8 cellular contexts compared by ENCODE assay signal in the genomic region with DNA sequence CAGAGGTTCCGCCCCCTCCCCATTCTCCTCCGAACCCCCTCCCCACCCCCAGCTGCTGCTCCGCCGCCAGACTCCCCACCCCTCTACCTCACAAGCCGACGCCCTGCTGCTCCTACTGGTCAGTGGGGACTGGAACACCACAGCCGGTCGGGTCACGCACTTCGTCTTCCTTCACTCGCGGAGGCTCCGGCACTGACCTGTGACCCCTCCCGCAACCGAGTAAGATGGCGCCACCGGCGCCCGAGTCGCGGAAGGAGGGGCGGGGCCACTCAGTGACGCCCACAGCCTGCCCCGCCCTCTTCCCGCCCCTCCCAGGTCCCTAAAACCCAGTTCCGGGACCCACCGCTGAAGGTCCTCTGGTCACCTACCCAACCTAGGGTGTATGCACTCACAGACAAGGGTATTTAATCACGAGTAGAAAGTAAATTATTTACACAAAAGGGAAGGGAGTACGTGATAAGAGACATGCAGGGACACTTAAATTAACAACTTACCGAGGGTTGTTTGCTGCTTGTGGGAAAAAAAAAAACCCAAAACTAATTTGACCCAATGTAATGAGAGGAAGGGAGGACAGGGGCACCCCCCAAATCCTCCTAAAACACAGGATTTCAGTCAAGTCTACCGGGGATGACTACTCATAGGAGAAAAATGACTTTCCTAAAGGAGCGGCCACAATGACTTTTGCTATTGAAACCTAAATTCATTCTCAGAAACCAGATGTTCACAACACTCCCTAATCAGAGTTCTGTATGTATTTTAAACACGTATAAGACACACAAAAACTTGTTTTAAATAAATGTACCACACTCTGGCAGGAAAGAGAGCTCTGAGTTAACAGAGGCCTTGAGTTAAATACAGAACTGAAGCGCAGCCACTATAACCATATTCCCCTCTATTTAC. TPM values are rescaled to one million over a fixed set of nuclear protein-coding genes. Genes with fewer than 3 reads are reported as not detected.
DNase-seq lines count a peak whose midpoint lies in the region; ATAC-seq and TF ChIP-seq lines count a peak whose summit lies in the region.

A gene with protein sequence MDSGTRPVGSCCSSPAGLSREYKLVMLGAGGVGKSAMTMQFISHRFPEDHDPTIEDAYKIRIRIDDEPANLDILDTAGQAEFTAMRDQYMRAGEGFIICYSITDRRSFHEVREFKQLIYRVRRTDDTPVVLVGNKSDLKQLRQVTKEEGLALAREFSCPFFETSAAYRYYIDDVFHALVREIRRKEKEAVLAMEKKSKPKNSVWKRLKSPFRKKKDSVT (minus strand): TSS at position 194 of the 900 bp plus-strand sequence. CDS start 588 bp downstream, outside the sequence.

- peaks cover 21% of the 10 kb centered on the region for H3K4me1 Mint-ChIP-seq in activated naive CD8-positive, alpha-beta T cell treated with anti-CD3 and anti-CD28 coated beads, Interleukin-2, amount 10 ng/mL, durations not matched to agents 7 days and 5 days

- no peaks in the 10 kb centered on the region for H3K27me3 Mint-ChIP-seq in activated naive CD8-positive, alpha-beta T cell treated with anti-CD3 and anti-CD28 coated beads, Interleukin-2, amount 10 ng/mL, durations not matched to agents 7 days and 5 days

- POLR2A ChIA-PET in HEK293 (lab: Yijun Ruan, JAX): no interaction called here
- POLR2A ChIA-PET in activated naive CD8-positive, alpha-beta T cell treated with anti-CD3 and anti-CD28 coated beads, Interleukin-2, amount 10 ng/mL, durations not matched to agents 7 days and 5 days (lab: Charles Lee): interaction anchor here (1.1 to 2.4 kb wide), 4 partner anchors 18 to 22 kb away, joined by 3 to 7 read pairs (median 4); a partner anchor contains a TSS

- H3K9me3 Mint-ChIP-seq in activated naive CD8-positive, alpha-beta T cell treated with anti-CD3 and anti-CD28 coated beads, Interleukin-2, amount 10 ng/mL, durations not matched to agents 7 days and 5 days: no peaks in the 10 kb centered on the region

- TF ChIP-seq EP300 in ovary (IDR thresholded peaks at IDR 0.05): no peak

- CTCF ChIA-PET in HEK293 (lab: Yijun Ruan, JAX): interaction anchor here (1.1 kb wide), 1 partner anchor 219 kb away, joined by 3 read pairs; no protein-coding TSS in a partner anchor

- H3K4me1 ChIP-seq in HEK293 (ENCODE audit: control insufficient read depth, insufficient read depth, low read length) (no peaks in the 10 kb centered on the region), ovary (ENCODE audit: insufficient read depth) (no peaks in the 10 kb centered on the region), thymus (ENCODE audit: control insufficient read depth, insufficient read depth, low read length) (peaks cover 5% of the 10 kb centered on the region)

- peak; percentile 90 for ATAC-seq in activated naive CD8-positive, alpha-beta T cell treated with anti-CD3 and anti-CD28 coated beads, Interleukin-2, amount 10 ng/mL, durations not matched to agents 7 days and 5 days (ENCODE audit: low read depth)
- ATAC-seq in Right ventricle myocardium inferior: peak; percentile 98

- TF ChIP-seq CTCF in HEK293 (tag by site-specific recombination; IDR thresholded peaks at IDR 0.05) (no peak), ovary (IDR thresholded peaks at IDR 0.05) (peak in 1 of 3 donors; percentile 21)

- peak within 1 kb of the TSS; percentile 91 for H3K4me3 ChIP-seq in GM08714 (ENCODE audit: low read length)
- H3K4me3 ChIP-seq in HEK293 (ENCODE audit: low read depth, low read length): peak within 1 kb of the TSS; percentile 89
- peak within 1 kb of the TSS; percentile 69 for H3K4me3 ChIP-seq in ovary
- peak within 1 kb of the TSS; percentile 94 for H3K4me3 ChIP-seq in thymus (ENCODE audit: low read length)

- 4 to 5% (median 5%) methylated on average over 34 of the region's 34 CpGs for WGBS in ovary, 3 donors
- WGBS in thymus: 8% methylated on average over 34 of the region's 34 CpGs

- H3K9me3 ChIP-seq in HEK293 (ENCODE audit: control insufficient read depth, insufficient read depth, low read depth, low read length) (no peaks in the 10 kb centered on the region), ovary (no peaks in the 10 kb centered on the region), thymus (ENCODE audit: control insufficient read depth) (no peaks in the 10 kb centered on the region)

- peak within 1 kb of the TSS; percentile 100 for H3K27ac Mint-ChIP-seq in activated naive CD8-positive, alpha-beta T cell treated with anti-CD3 and anti-CD28 coated beads, Interleukin-2, amount 10 ng/mL, durations not matched to agents 7 days and 5 days

- H3K27me3 ChIP-seq in ovary (no peaks in the 10 kb centered on the region), thymus (ENCODE audit: control insufficient read depth, insufficient read depth) (no peaks in the 10 kb centered on the region)

- peak; percentile 59 for TF ChIP-seq POLR2A in ovary (IDR thresholded peaks at IDR 0.05)

- H3K27ac ChIP-seq in HEK293 (ENCODE audit: extremely low read depth, low read depth, low read length): peak within 1 kb of the TSS; percentile 42
- H3K27ac ChIP-seq in ovary: peak within 1 kb of the TSS; percentile 76 to 93
- H3K27ac ChIP-seq in thymus (ENCODE audit: low read depth): peak within 1 kb of the TSS; percentile 92

- H3K36me3 Mint-ChIP-seq in activated naive CD8-positive, alpha-beta T cell treated with anti-CD3 and anti-CD28 coated beads, Interleukin-2, amount 10 ng/mL, durations not matched to agents 7 days and 5 days: peaks cover 24% of the 10 kb centered on the region

- intact Hi-C loops in Right ventricle myocardium inferior (cut with DNase I) (loop anchor here (5.0 to 10.0 kb wide), 2 partner anchors 54 to 97 kb away; a partner anchor contains a TSS), ovary (cut with DNase I) (no loop called here)

- peak within 1 kb of the TSS; percentile 100 for H3K4me3 Mint-ChIP-seq in activated naive CD8-positive, alpha-beta T cell treated with anti-CD3 and anti-CD28 coated beads, Interleukin-2, amount 10 ng/mL, durations not matched to agents 7 days and 5 days

- peaks cover 73 to 82% of the 10 kb centered on the region in 2 experiments for H3K36me3 ChIP-seq in HEK293 (ENCODE audit: control insufficient read depth in 2 of 2, insufficient read depth in 1 of 2, low read length in 2 of 2)
- no peaks in the 10 kb centered on the region for H3K36me3 ChIP-seq in ovary
- peaks cover 39% of the 10 kb centered on the region for H3K36me3 ChIP-seq in thymus (ENCODE audit: control insufficient read depth, insufficient read depth)

- peak; percentile 75 for DNase-seq in MV-4-11 (lab: John Stamatoyannopoulos, UW)
- peak; percentile 78 for DNase-seq in SW480 (ENCODE audit: low spot score)
- DNase-seq in activated naive CD8-positive, alpha-beta T cell treated with anti-CD3 and anti-CD28 coated beads, Interleukin-2, amount 10 ng/mL, durations not matched to agents 7 days and 5 days: peak; percentile 86
- DNase-seq in Right ventricle myocardium inferior (ENCODE audit: missing footprints): peak; percentile 95
- DNase-seq in ovary: peak; percentile 84 to 91 (median 89)

TF ChIP-seq in HEK293, 187 proteins besides CTCF, POLR2A, EP300 and RAD21 (continues in another document):
- no peak for TF ChIP-seq ZNF768 (tag by site-specific recombination; IDR thresholded peaks at IDR 0.05)
- TF ChIP-seq ZNF335 (tag by site-specific recombination; conservative IDR thresholded peaks at IDR 0.05): peak; percentile 50
- peak; percentile 26; the same call in 1 of the 2 replicates for TF ChIP-seq GLIS1 (tag by site-specific recombination; IDR thresholded peaks at IDR 0.05)
- TF ChIP-seq KLF1 (tag by site-specific recombination; IDR thresholded peaks at IDR 0.05): peak; percentile 85
- TF ChIP-seq HOXC10 (CRISPR knock-in tag; IDR thresholded peaks at IDR 0.05): no peak
- peak; percentile 87 for TF ChIP-seq PRDM1 (tag by site-specific recombination; IDR thresholded peaks at IDR 0.05)
- TF ChIP-seq FEZF1 (tag by site-specific recombination; IDR thresholded peaks at IDR 0.05): no peak
- no peak for TF ChIP-seq ZNF529 (tag by site-specific recombination; IDR thresholded peaks at IDR 0.05; ENCODE audit: insufficient replicate concordance)
- TF ChIP-seq ZNF292 (tag by site-specific recombination; IDR thresholded peaks at IDR 0.05; ENCODE audit: borderline replicate concordance, low read depth): no peak
- no peak for TF ChIP-seq ZNF112 (tag by site-specific recombination; IDR thresholded peaks at IDR 0.05)
- no peak for TF ChIP-seq ZNF175 (tag by site-specific recombination; IDR thresholded peaks at IDR 0.05)
- TF ChIP-seq ZNF146 (tag by site-specific recombination; IDR thresholded peaks at IDR 0.05): 0 out of 2 replicates have a peak, but pooled peaks have one; percentile 9
- peak; percentile 65 for TF ChIP-seq ZFHX2 (tag by site-specific recombination; conservative IDR thresholded peaks at IDR 0.05)
- TF ChIP-seq ZNF660 (tag by site-specific recombination; IDR thresholded peaks at IDR 0.05): peak; percentile 28; the same call in 1 of the 2 replicates
- peak; percentile 55; the same call in 1 of the 2 replicates for TF ChIP-seq KLF7 (tag by site-specific recombination; IDR thresholded peaks at IDR 0.05; ENCODE audit: borderline replicate concordance)
- peak; percentile 100 for TF ChIP-seq WT1 (tag by site-specific recombination; IDR thresholded peaks at IDR 0.05)
- no peak for TF ChIP-seq ZNF677 (tag by site-specific recombination; IDR thresholded peaks at IDR 0.05)
- no peak for TF ChIP-seq ZNF23 (tag by site-specific recombination; IDR thresholded peaks at IDR 0.05; ENCODE audit: borderline replicate concordance)
- TF ChIP-seq ZNF548 (tag by site-specific recombination; IDR thresholded peaks at IDR 0.05): no peak
- TF ChIP-seq ZNF16 (tag by site-specific recombination; IDR thresholded peaks at IDR 0.05; ENCODE audit: low read depth): no peak
- TF ChIP-seq ZFP69B (tag by site-specific recombination; IDR thresholded peaks at IDR 0.05): peak; percentile 97
- TF ChIP-seq, protein P1, sequence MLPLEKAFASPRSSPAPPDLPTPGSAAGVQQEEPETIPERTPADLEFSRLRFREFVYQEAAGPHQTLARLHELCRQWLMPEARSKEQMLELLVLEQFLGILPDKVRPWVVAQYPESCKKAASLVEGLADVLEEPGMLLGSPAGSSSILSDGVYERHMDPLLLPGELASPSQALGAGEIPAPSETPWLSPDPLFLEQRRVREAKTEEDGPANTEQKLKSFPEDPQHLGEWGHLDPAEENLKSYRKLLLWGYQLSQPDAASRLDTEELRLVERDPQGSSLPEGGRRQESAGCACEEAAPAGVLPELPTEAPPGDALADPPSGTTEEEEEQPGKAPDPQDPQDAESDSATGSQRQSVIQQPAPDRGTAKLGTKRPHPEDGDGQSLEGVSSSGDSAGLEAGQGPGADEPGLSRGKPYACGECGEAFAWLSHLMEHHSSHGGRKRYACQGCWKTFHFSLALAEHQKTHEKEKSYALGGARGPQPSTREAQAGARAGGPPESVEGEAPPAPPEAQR (tag by site-specific recombination; IDR thresholded peaks at IDR 0.05): no peak

RNA-seq across cellular contexts. Expression of the gene that starts here (rescaled TPM):
- total RNA-seq in activated naive CD8-positive, alpha-beta T cell treated with anti-CD3 and anti-CD28 coated beads, Interleukin-2, amount 10 ng/mL, durations not matched to agents 7 days and 5 days: 10 to 100 TPM; 31.3 to 32.8 TPM
- total RNA-seq in Right ventricle myocardium inferior (21.7 TPM), ovary (10 to 100 TPM; 10.9 to 26.9 (median 23.0) TPM)
- polyA plus RNA-seq in ovary (10 to 100 TPM in 1 of 2 donors, 1 to 10 TPM in 1; 8.6 to 20.2 TPM), thymus (17.2 TPM)

Comparison
In these comparisons a context has a peak if more than half of its experiments do, and no peak if none do; other contexts are left out.
1. Peak in every context shown above with its lines: DNase-seq, ATAC-seq, H3K4me3 ChIP-seq and H3K27ac ChIP-seq.
2. H3K27ac ChIP-seq: peak in every context shown above with its lines; median percentile 92 in thymus; 84 in ovary; 42 in HEK293.